In the genomic region with DNA sequence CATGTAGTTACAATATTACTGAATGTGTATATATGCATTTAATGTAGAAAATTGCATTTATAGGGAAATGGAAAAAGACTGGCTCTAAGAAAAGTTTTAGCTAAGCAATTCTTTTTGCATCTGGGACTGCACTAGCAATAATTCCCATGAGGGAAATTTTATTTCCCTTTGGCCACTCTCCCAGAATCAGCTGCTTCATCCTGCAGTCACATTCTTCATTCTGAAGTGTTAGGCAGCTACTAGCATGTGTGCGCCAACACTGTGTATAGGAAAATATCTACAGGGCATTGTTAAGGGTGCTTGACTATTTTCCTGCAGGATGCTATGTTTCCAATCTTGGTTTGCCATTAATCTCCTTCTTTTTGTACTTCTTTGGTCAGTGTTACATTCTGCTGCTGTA, we compare ENCODE assay signal across 13 cellular contexts.
DNase-seq lines count a peak whose midpoint lies in the region; ATAC-seq and TF ChIP-seq lines count a peak whose summit lies in the region.
"Had no signal": no experiment of that assay in that cellular context is flagged by ENCODE, and none has a peak within 500 bp of the region (broad histone marks: within the 10 kb centered on the region; RNA-seq: fewer than 3 reads in every experiment).

No MANE protein-coding gene starts in this region.

- peak overlapping the region; percentile 14 for H2AFZ ChIP-seq in SU-DHL-6 (ENCODE audit: low read depth, low read length, severe bottlenecking)
- H2AFZ ChIP-seq: parathyroid adenoma had no signal

- DNase-seq in Right ventricle myocardium inferior (ENCODE audit: missing footprints) (no peak), left ventricle myocardium inferior (no peak), left cardiac atrium (no peak), superior temporal gyrus (ENCODE audit: extremely low spot score) (peak; percentile 48), NCI-H187 (lab: John Stamatoyannopoulos, UW) (no peak)
- DNase-seq: endodermal cell, Kasumi-1, upper lobe of left lung had no signal

- no peak overlapping the region for H3K9ac ChIP-seq in SU-DHL-6 (ENCODE audit: low read length)
- H3K9ac ChIP-seq: parathyroid adenoma had no signal

- no peaks in the 10 kb centered on the region for H3K36me3 ChIP-seq in left ventricle myocardium inferior
- no peaks in the 10 kb centered on the region for H3K36me3 ChIP-seq in SU-DHL-6 (ENCODE audit: low read length)
- H3K36me3 ChIP-seq: ascending aorta, upper lobe of left lung had no signal

- no peaks in the 10 kb centered on the region for H3K9me3 ChIP-seq in left ventricle myocardium inferior (replicated peaks)
- H3K9me3 ChIP-seq in SU-DHL-6 (ENCODE audit: insufficient read depth, low read length), result no peaks in the 10 kb centered on the region
- H3K9me3 ChIP-seq: ascending aorta, upper lobe of left lung had no signal

- H3K4me2 ChIP-seq in SU-DHL-6 (ENCODE audit: low read depth, low read length, poor library complexity, severe bottlenecking), result no peak overlapping the region

- H3K27me3 ChIP-seq in left ventricle myocardium inferior (ENCODE audit: low read depth) (no peaks in the 10 kb centered on the region), SU-DHL-6 (ENCODE audit: low read length) (no peaks in the 10 kb centered on the region)
- H3K27me3 ChIP-seq: ascending aorta, upper lobe of left lung had no signal

- no peaks in the 10 kb centered on the region for H3K4me1 ChIP-seq in left ventricle myocardium inferior
- H3K4me1 ChIP-seq: ascending aorta, parathyroid adenoma had no signal

- H3K4me3 ChIP-seq in left ventricle myocardium inferior, result no peak overlapping the region
- H3K4me3 ChIP-seq in SU-DHL-6 (ENCODE audit: insufficient read depth, low read length, poor library complexity, severe bottlenecking), result no peak overlapping the region
- H3K4me3 ChIP-seq: ascending aorta, upper lobe of left lung had no signal

- ATAC-seq in Right ventricle myocardium inferior (peak; percentile 42), left cardiac atrium (peak; percentile 55 to 59), HG02885 (IDR thresholded peaks at IDR 0.05; ENCODE audit: poor library complexity, unreplicated experiment) (no peak), HG03521 (IDR thresholded peaks at IDR 0.05; ENCODE audit: unreplicated experiment) (no peak)

- H3K9me2 ChIP-seq in SU-DHL-6 (replicated peaks; ENCODE audit: insufficient read depth, low read length), result no peaks in the 10 kb centered on the region

- no peaks in the 10 kb centered on the region for H3K79me2 ChIP-seq in SU-DHL-6 (ENCODE audit: insufficient read depth, low read length)
- H3K79me2 ChIP-seq: parathyroid adenoma had no signal

- no peaks in the 10 kb centered on the region for H4K20me1 ChIP-seq in SU-DHL-6 (ENCODE audit: low read depth, low read length)

- H3K27ac ChIP-seq in left ventricle myocardium inferior (replicated peaks) (no peak overlapping the region), SU-DHL-6 (ENCODE audit: low read depth, low read length) (no peak overlapping the region)
- H3K27ac ChIP-seq: ascending aorta, parathyroid adenoma, upper lobe of left lung had no signal

- no peak for TF ChIP-seq CTCF in left ventricle myocardium inferior (IDR thresholded peaks at IDR 0.05; ENCODE audit: borderline replicate concordance)
- no peak for TF ChIP-seq CTCF in SU-DHL-6 (IDR thresholded peaks at IDR 0.05; ENCODE audit: insufficient read depth, low read length, poor library complexity, severe bottlenecking)

- no peaks in the 10 kb centered on the region for H3F3A ChIP-seq in SU-DHL-6 (ENCODE audit: insufficient read depth)

- intact Hi-C loops in Right ventricle myocardium inferior (cut with DNase I), result no loop called here
- intact Hi-C loops in left ventricle myocardium inferior (cut with micrococcal nuclease), result no loop called here
- intact Hi-C loops in left cardiac atrium (cut with DNase I), result no loop called here

Comparison
In these comparisons a context has a peak if more than half of its experiments do, and no peak if none do; other contexts are left out.
1. ATAC-seq: peak in Right ventricle myocardium inferior (single experiment) and left cardiac atrium (2 of 2); none in HG02885 (single experiment) and HG03521 (single experiment).